In genomic region chr11:914747-915493, GRCh38 we compare ENCODE assay signal across 1 cellular context.
A peak's percentile ranks its signal among the peaks of the same experiment; 100 is the strongest.
TF ChIP-seq lines count a peak whose summit lies in the region.

No MANE protein-coding gene starts in this region.

TF ChIP-seq in HepG2, 621 proteins besides CTCF, POLR2A, EP300 and RAD21 (continued from another document and continues in another):
- peak; percentile 53; the same call in 1 of the 2 replicates for TF ChIP-seq TAF1 (CRISPR knock-in tag; IDR thresholded peaks at IDR 0.05)
- TF ChIP-seq ZNF563 (CRISPR knock-in tag; IDR thresholded peaks at IDR 0.05): peak; percentile 23; the same call in 1 of the 2 replicates
- TF ChIP-seq SAFB2 (CRISPR knock-in tag; IDR thresholded peaks at IDR 0.05; ENCODE audit: borderline replicate concordance, low read depth): peak; percentile 86
- TF ChIP-seq KMT2A (CRISPR knock-in tag; IDR thresholded peaks at IDR 0.05): peak; percentile 59; the same call in 1 of the 2 replicates
- peak; percentile 39; the same call in 1 of the 2 replicates for TF ChIP-seq THAP9 (CRISPR knock-in tag; IDR thresholded peaks at IDR 0.05; ENCODE audit: borderline replicate concordance)
- TF ChIP-seq HNF4A (CRISPR knock-in tag; IDR thresholded peaks at IDR 0.05): peak; percentile 70
- no peak for TF ChIP-seq ZNF251 (CRISPR knock-in tag; IDR thresholded peaks at IDR 0.05)
- TF ChIP-seq ZBTB38 (CRISPR knock-in tag; IDR thresholded peaks at IDR 0.05): peak; percentile 98
- 0 out of 2 replicates have a peak, but pooled peaks have one; percentile 28 for TF ChIP-seq JUNB (CRISPR knock-in tag; IDR thresholded peaks at IDR 0.05; ENCODE audit: borderline replicate concordance)
- TF ChIP-seq HOXA9 (CRISPR knock-in tag; IDR thresholded peaks at IDR 0.05; ENCODE audit: borderline replicate concordance): no peak
- peak; percentile 84; the same call in 1 of the 2 replicates for TF ChIP-seq MEIS1 (CRISPR knock-in tag; IDR thresholded peaks at IDR 0.05; ENCODE audit: borderline replicate concordance)
- TF ChIP-seq ZNF746 (CRISPR knock-in tag; IDR thresholded peaks at IDR 0.05): peak; percentile 45; the same call in 1 of the 2 replicates
- no peak for TF ChIP-seq ZNF607 (CRISPR knock-in tag; IDR thresholded peaks at IDR 0.05; ENCODE audit: borderline replicate concordance)
- TF ChIP-seq ZKSCAN8 (CRISPR knock-in tag; IDR thresholded peaks at IDR 0.05; ENCODE audit: borderline replicate concordance): peak; percentile 64; the same call in 1 of the 2 replicates
- no peak for TF ChIP-seq RFX3 (CRISPR knock-in tag; IDR thresholded peaks at IDR 0.05)
- no peak; the same call in 1 of the 2 replicates for TF ChIP-seq HNRNPL (IDR thresholded peaks at IDR 0.05; ENCODE audit: low read depth, low read length)
- TF ChIP-seq ZZZ3 (CRISPR knock-in tag; IDR thresholded peaks at IDR 0.05; ENCODE audit: borderline replicate concordance): peak; percentile 28; the same call in 1 of the 2 replicates
- TF ChIP-seq ZNF225 (CRISPR knock-in tag; IDR thresholded peaks at IDR 0.05): no peak
- TF ChIP-seq ZNF329 (CRISPR knock-in tag; IDR thresholded peaks at IDR 0.05; ENCODE audit: low read depth): no peak
- TF ChIP-seq, protein P1, sequence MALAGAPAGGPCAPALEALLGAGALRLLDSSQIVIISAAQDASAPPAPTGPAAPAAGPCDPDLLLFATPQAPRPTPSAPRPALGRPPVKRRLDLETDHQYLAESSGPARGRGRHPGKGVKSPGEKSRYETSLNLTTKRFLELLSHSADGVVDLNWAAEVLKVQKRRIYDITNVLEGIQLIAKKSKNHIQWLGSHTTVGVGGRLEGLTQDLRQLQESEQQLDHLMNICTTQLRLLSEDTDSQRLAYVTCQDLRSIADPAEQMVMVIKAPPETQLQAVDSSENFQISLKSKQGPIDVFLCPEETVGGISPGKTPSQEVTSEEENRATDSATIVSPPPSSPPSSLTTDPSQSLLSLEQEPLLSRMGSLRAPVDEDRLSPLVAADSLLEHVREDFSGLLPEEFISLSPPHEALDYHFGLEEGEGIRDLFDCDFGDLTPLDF (CRISPR knock-in tag; IDR thresholded peaks at IDR 0.05): no peak
- peak; percentile 50 for TF ChIP-seq ZNF605 (CRISPR knock-in tag; IDR thresholded peaks at IDR 0.05)
- peak; percentile 76 for TF ChIP-seq PHF21A (CRISPR knock-in tag; IDR thresholded peaks at IDR 0.05)
- TF ChIP-seq, protein P2, sequence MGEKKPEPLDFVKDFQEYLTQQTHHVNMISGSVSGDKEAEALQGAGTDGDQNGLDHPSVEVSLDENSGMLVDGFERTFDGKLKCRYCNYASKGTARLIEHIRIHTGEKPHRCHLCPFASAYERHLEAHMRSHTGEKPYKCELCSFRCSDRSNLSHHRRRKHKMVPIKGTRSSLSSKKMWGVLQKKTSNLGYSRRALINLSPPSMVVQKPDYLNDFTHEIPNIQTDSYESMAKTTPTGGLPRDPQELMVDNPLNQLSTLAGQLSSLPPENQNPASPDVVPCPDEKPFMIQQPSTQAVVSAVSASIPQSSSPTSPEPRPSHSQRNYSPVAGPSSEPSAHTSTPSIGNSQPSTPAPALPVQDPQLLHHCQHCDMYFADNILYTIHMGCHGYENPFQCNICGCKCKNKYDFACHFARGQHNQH (CRISPR knock-in tag; IDR thresholded peaks at IDR 0.05): no peak
- peak; percentile 41; the same call in 1 of the 2 replicates for TF ChIP-seq PRDM10 (CRISPR knock-in tag; IDR thresholded peaks at IDR 0.05; ENCODE audit: low read depth)
- TF ChIP-seq, protein P3, sequence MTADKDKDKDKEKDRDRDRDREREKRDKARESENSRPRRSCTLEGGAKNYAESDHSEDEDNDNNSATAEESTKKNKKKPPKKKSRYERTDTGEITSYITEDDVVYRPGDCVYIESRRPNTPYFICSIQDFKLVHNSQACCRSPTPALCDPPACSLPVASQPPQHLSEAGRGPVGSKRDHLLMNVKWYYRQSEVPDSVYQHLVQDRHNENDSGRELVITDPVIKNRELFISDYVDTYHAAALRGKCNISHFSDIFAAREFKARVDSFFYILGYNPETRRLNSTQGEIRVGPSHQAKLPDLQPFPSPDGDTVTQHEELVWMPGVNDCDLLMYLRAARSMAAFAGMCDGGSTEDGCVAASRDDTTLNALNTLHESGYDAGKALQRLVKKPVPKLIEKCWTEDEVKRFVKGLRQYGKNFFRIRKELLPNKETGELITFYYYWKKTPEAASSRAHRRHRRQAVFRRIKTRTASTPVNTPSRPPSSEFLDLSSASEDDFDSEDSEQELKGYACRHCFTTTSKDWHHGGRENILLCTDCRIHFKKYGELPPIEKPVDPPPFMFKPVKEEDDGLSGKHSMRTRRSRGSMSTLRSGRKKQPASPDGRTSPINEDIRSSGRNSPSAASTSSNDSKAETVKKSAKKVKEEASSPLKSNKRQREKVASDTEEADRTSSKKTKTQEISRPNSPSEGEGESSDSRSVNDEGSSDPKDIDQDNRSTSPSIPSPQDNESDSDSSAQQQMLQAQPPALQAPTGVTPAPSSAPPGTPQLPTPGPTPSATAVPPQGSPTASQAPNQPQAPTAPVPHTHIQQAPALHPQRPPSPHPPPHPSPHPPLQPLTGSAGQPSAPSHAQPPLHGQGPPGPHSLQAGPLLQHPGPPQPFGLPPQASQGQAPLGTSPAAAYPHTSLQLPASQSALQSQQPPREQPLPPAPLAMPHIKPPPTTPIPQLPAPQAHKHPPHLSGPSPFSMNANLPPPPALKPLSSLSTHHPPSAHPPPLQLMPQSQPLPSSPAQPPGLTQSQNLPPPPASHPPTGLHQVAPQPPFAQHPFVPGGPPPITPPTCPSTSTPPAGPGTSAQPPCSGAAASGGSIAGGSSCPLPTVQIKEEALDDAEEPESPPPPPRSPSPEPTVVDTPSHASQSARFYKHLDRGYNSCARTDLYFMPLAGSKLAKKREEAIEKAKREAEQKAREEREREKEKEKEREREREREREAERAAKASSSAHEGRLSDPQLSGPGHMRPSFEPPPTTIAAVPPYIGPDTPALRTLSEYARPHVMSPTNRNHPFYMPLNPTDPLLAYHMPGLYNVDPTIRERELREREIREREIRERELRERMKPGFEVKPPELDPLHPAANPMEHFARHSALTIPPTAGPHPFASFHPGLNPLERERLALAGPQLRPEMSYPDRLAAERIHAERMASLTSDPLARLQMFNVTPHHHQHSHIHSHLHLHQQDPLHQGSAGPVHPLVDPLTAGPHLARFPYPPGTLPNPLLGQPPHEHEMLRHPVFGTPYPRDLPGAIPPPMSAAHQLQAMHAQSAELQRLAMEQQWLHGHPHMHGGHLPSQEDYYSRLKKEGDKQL (CRISPR knock-in tag; IDR thresholded peaks at IDR 0.05; ENCODE audit: low read depth): no peak
- TF ChIP-seq SPEN (CRISPR knock-in tag; IDR thresholded peaks at IDR 0.05; ENCODE audit: low read depth): peak; percentile 78
- peak; percentile 42 for TF ChIP-seq ZBTB33 (CRISPR knock-in tag; IDR thresholded peaks at IDR 0.05)
- no peak for TF ChIP-seq SETDB1 (CRISPR knock-in tag; IDR thresholded peaks at IDR 0.05; ENCODE audit: borderline replicate concordance)
- TF ChIP-seq ZNF891 (CRISPR knock-in tag; IDR thresholded peaks at IDR 0.05): peak; percentile 57; the same call in 1 of the 2 replicates
- TF ChIP-seq SP5 (CRISPR knock-in tag; IDR thresholded peaks at IDR 0.05; ENCODE audit: borderline replicate concordance, low read depth): peak; percentile 43; the same call in 1 of the 2 replicates
- no peak for TF ChIP-seq ZNF143 (CRISPR knock-in tag; IDR thresholded peaks at IDR 0.05)
- no peak for TF ChIP-seq MTF2 (CRISPR knock-in tag; IDR thresholded peaks at IDR 0.05; ENCODE audit: borderline replicate concordance)
- peak; percentile 68; the same call in 1 of the 2 replicates for TF ChIP-seq ZNF331 (CRISPR knock-in tag; IDR thresholded peaks at IDR 0.05)
- TF ChIP-seq CEBPZ (IDR thresholded peaks at IDR 0.05; ENCODE audit: low read length): no peak
- peak; percentile 68; the same call in 1 of the 2 replicates for TF ChIP-seq SOX5 (CRISPR knock-in tag; IDR thresholded peaks at IDR 0.05; ENCODE audit: borderline replicate concordance)
- TF ChIP-seq ZNF598 (CRISPR knock-in tag; IDR thresholded peaks at IDR 0.05; ENCODE audit: borderline replicate concordance): no peak
